8 cellular contexts compared by ENCODE assay signal in the genomic region with DNA sequence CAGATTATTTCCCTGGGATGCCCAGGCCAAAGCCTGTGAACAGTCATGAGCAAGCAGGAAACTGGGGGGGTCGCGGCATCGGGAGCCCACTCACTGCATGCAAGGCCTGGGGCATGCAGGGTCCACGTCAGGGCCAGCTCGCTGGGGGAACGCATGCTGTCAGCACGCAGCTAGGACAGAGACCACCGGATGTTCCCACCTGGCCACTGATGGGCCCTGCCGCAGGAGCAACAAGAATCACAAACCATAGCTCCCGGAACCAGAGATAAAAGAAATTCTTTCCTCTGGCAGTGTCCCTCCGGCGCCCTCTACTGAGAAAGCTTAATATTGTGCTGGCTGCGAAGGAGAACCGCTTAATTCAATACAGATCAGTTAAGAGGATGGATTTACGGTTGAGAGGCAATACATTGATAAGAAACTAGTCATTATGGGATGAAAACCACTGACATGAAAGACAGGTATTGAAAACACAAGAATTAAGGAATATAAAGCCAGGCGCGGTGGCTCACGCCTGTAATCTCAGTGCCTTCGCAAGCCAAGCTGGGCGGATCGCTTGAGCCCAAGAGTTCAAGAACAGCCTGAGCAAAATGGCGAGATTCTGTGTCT. TPM values are rescaled to one million over a fixed set of nuclear protein-coding genes. Genes with fewer than 3 reads are reported as not detected.
DNase-seq lines count a peak whose midpoint lies in the region; ATAC-seq and TF ChIP-seq lines count a peak whose summit lies in the region.

No MANE protein-coding gene starts in this region.

- H3K4me1 ChIP-seq in DOHH2 (ENCODE audit: control insufficient read depth, low read length) (peaks cover 5% of the 10 kb centered on the region; the same call in 1 of the 2 replicates), adipocyte (ENCODE audit: control insufficient read depth, insufficient read depth, low read length) (peaks cover 9% of the 10 kb centered on the region)

- no peaks in the 10 kb centered on the region for H3F3A ChIP-seq in DOHH2 (ENCODE audit: control insufficient read depth, insufficient read depth)

- intact Hi-C loops in left cardiac atrium (cut with DNase I) = loop anchor here in 1 of 2 donors (10.0 kb wide), 1 partner anchor 255 kb away; no protein-coding TSS in a partner anchor

- H3K27me3 ChIP-seq in DOHH2 (ENCODE audit: control insufficient read depth, low read length) = peaks cover 8% of the 10 kb centered on the region
- H3K27me3 ChIP-seq in adipocyte (replicated peaks; ENCODE audit: control insufficient read depth, insufficient read depth, low read length) = no peaks in the 10 kb centered on the region

- H3K9me3 ChIP-seq in DOHH2 (ENCODE audit: control insufficient read depth, insufficient read depth, low read length) (no peaks in the 10 kb centered on the region), adipocyte (ENCODE audit: control insufficient read depth, low read length) (no peaks in the 10 kb centered on the region)

- peak overlapping the region; percentile 50 for H3K4me2 ChIP-seq in DOHH2 (ENCODE audit: low read length)

- H3K9me3 Mint-ChIP-seq in T-helper 1 cell treated with Interleukin-12 subunit alpha and Interleukin-12 subunit beta and Interleukin-4 antibody, amounts not matched to agents 30 μg/mL and 1 μg/mL, for 36 hours = no peaks in the 10 kb centered on the region

- peak overlapping the region; percentile 47 for H3K9ac ChIP-seq in adipocyte (ENCODE audit: low read length)

- H3K79me2 ChIP-seq in DOHH2 (ENCODE audit: control insufficient read depth, low read length) = no peaks in the 10 kb centered on the region

- peaks cover 7% of the 10 kb centered on the region for H3K4me1 Mint-ChIP-seq in T-helper 1 cell treated with Interleukin-12 subunit alpha and Interleukin-12 subunit beta and Interleukin-4 antibody, amounts not matched to agents 30 μg/mL and 1 μg/mL, for 36 hours (ENCODE audit: low read depth)

- no peaks in the 10 kb centered on the region for H3K9me2 ChIP-seq in DOHH2 (replicated peaks; ENCODE audit: control insufficient read depth, low read length)

- no peaks in the 10 kb centered on the region for H4K20me1 ChIP-seq in DOHH2 (ENCODE audit: control insufficient read depth, insufficient read depth, low read depth, low read length)

- peaks cover 6% of the 10 kb centered on the region for H3K27me3 Mint-ChIP-seq in T-helper 1 cell treated with Interleukin-12 subunit alpha and Interleukin-12 subunit beta and Interleukin-4 antibody, amounts not matched to agents 30 μg/mL and 1 μg/mL, for 36 hours (ENCODE audit: low read depth)

- peak; percentile 87 for TF ChIP-seq CTCF in DOHH2 (IDR thresholded peaks at IDR 0.05; ENCODE audit: low read depth, low read length, poor library complexity, severe bottlenecking)

- ATAC-seq in left cardiac atrium = peak; percentile 70 to 79
- ATAC-seq in HG02938 (IDR thresholded peaks at IDR 0.05; ENCODE audit: unreplicated experiment) = no peak
- ATAC-seq in HG02763 (IDR thresholded peaks at IDR 0.05; ENCODE audit: unreplicated experiment) = no peak

- H3K36me3 ChIP-seq in DOHH2 (ENCODE audit: control insufficient read depth, low read length) = no peaks in the 10 kb centered on the region
- H3K36me3 ChIP-seq in adipocyte (ENCODE audit: control insufficient read depth, insufficient read depth, low read length, severe bottlenecking) = no peaks in the 10 kb centered on the region

- H3K36me3 Mint-ChIP-seq in T-helper 1 cell treated with Interleukin-12 subunit alpha and Interleukin-12 subunit beta and Interleukin-4 antibody, amounts not matched to agents 30 μg/mL and 1 μg/mL, for 36 hours (ENCODE audit: low read depth) = no peaks in the 10 kb centered on the region

- peak overlapping the region; percentile 31 for H3K4me3 Mint-ChIP-seq in T-helper 1 cell treated with Interleukin-12 subunit alpha and Interleukin-12 subunit beta and Interleukin-4 antibody, amounts not matched to agents 30 μg/mL and 1 μg/mL, for 36 hours

- DNase-seq in NCI-H1048 (lab: John Stamatoyannopoulos, UW) = peak; percentile 63
- DNase-seq in adipocyte (ENCODE audit: low read depth) = peak; percentile 91
- DNase-seq in left cardiac atrium = peak; percentile 65
- DNase-seq in renal cortical epithelial cell (ENCODE audit: low read depth) = peak; percentile 53

- H3K27ac ChIP-seq in DOHH2 (ENCODE audit: low read depth, low read length) = no peak overlapping the region

- H3K27ac Mint-ChIP-seq in T-helper 1 cell treated with Interleukin-12 subunit alpha and Interleukin-12 subunit beta and Interleukin-4 antibody, amounts not matched to agents 30 μg/mL and 1 μg/mL, for 36 hours = no peak overlapping the region

- H3K4me3 ChIP-seq in DOHH2 (ENCODE audit: low read length) = peak overlapping the region; percentile 44
- no peak overlapping the region for H3K4me3 ChIP-seq in adipocyte (ENCODE audit: low read length)

RNA-seq across cellular contexts. Expression of gene C6orf15, which starts 32.6 kb away (rescaled TPM):
- total RNA-seq in left cardiac atrium (not detected), renal cortical epithelial cell (1.4 TPM in 1 of 2 replicates, not detected in the other)

RNA-seq across cellular contexts. Expression of gene PSORS1C1, which starts 34.8 kb away (rescaled TPM):
- 1 to 10 TPM; 1.1 to 1.9 TPM for total RNA-seq in left cardiac atrium
- 1.0 and 5.1 TPM in 2 replicates for total RNA-seq in renal cortical epithelial cell

RNA-seq across cellular contexts. Expression of gene CDSN, which starts 40.5 kb away (rescaled TPM):
- total RNA-seq in left cardiac atrium (under 1 TPM in 1 of 2 donors, not detected in 1; 0.10 TPM), renal cortical epithelial cell (under 0.01 and 0.05 TPM in 2 replicates)

RNA-seq across cellular contexts. Expression of gene PSORS1C2, which starts 59.1 kb away (rescaled TPM):
- total RNA-seq in left cardiac atrium = not detected
- not detected in 2 replicates for total RNA-seq in renal cortical epithelial cell

Comparison
In these comparisons a context has a peak if more than half of its experiments do, and no peak if none do; other contexts are left out.
1. ATAC-seq: peak in left cardiac atrium (2 of 2); none in HG02938 (single experiment) and HG02763 (single experiment).
2. Peak in every context shown above with its lines, with median percentiles within 50 percentile points of each other: DNase-seq.